In genomic region chr5:33491941-33492340, GRCh38 we compare ENCODE assay signal across 16 cellular contexts. TPM values are rescaled to one million over a fixed set of nuclear protein-coding genes. Genes with fewer than 3 reads are reported as not detected.
DNase-seq lines count a peak whose midpoint lies in the region; ATAC-seq, FAIRE-seq and TF ChIP-seq lines count a peak whose summit lies in the region.
"Had no signal": no experiment of that assay in that cellular context is flagged by ENCODE, and none has a peak within 500 bp of the region (broad histone marks: within the 10 kb centered on the region; RNA-seq: fewer than 3 reads in every experiment).

No MANE protein-coding gene starts in this region.

- peaks cover 6% of the 10 kb centered on the region for H3K36me3 Mint-ChIP-seq in WTC11

- peaks cover 40% of the 10 kb centered on the region for H3K4me1 Mint-ChIP-seq in WTC11

- H3K4me1 ChIP-seq in fibroblast of lung (ENCODE audit: control insufficient read depth, extremely low read depth, insufficient read depth, low read length) = no peaks in the 10 kb centered on the region

- POLR2A ChIA-PET in WTC11 (lab: Charles Lee) = no interaction called here

- H3K27ac Mint-ChIP-seq in WTC11 = no peak overlapping the region

- H3K4me2 ChIP-seq in fibroblast of lung (ENCODE audit: extremely low read depth, insufficient read depth, low read length) = no peak overlapping the region
- H3K4me2 ChIP-seq: BLaER1 treated with 17β-estradiol and CSF1 and Interleukin-3, amounts not matched to agents 10 nM and 100 nM had no signal

- no peak overlapping the region for H2AFZ ChIP-seq in fibroblast of lung (ENCODE audit: low read length)

- no peaks in the 10 kb centered on the region for H4K20me1 ChIP-seq in fibroblast of lung (ENCODE audit: control insufficient read depth, extremely low read depth, insufficient read depth, low read length)
- H4K20me1 ChIP-seq: BLaER1 treated with 17β-estradiol and CSF1 and Interleukin-3, amounts not matched to agents 10 nM and 100 nM had no signal

- no peaks in the 10 kb centered on the region for H3K9me3 ChIP-seq in fibroblast of lung (ENCODE audit: control insufficient read depth, insufficient read depth, low read depth, low read length)

- intact Hi-C loops in left colon (cut with DNase I, micrococcal nuclease) = no loop called here

- H3K4me3 Mint-ChIP-seq in WTC11 = no peak overlapping the region

- TF ChIP-seq CTCF in fibroblast of lung (conservative IDR thresholded peaks at IDR 0.05 in 1 of 2, IDR thresholded peaks at IDR 0.05 in 1 of 2; ENCODE audit: low read depth in 1 of 2, low read length in 2 of 2) = no peak
- no peak for TF ChIP-seq CTCF in WTC11 (IDR thresholded peaks at IDR 0.05)

- H3K4me3 ChIP-seq in fibroblast of lung (replicated peaks in 1 of 4; ENCODE audit: control extremely low read depth in 1 of 4, insufficient read depth in 1 of 4, low read depth in 3 of 4, low read length in 4 of 4) = no peak overlapping the region
- H3K4me3 ChIP-seq: BLaER1 treated with 17β-estradiol and CSF1 and Interleukin-3, amounts not matched to agents 10 nM and 100 nM; SK-N-MC had no signal

- peak; percentile 80 for FAIRE-seq in HTR-8/SVneo (lab: Jason Lieb, UNC)

- H3K36me3 ChIP-seq in fibroblast of lung (ENCODE audit: control insufficient read depth, insufficient read depth, low read length) = no peaks in the 10 kb centered on the region
- H3K36me3 ChIP-seq: BLaER1 treated with 17β-estradiol and CSF1 and Interleukin-3, amounts not matched to agents 10 nM and 100 nM had no signal

- no peak overlapping the region for H3K9ac ChIP-seq in fibroblast of lung (ENCODE audit: insufficient read depth, low read length)
- H3K9ac ChIP-seq: BLaER1 treated with 17β-estradiol and CSF1 and Interleukin-3, amounts not matched to agents 10 nM and 100 nM had no signal

- H3K27me3 ChIP-seq in fibroblast of lung (ENCODE audit: control insufficient read depth, insufficient read depth, low read length) = no peaks in the 10 kb centered on the region
- H3K27me3 ChIP-seq: BLaER1 treated with 17β-estradiol and CSF1 and Interleukin-3, amounts not matched to agents 10 nM and 100 nM had no signal

- DNase-seq in AG08396 (ENCODE audit: low spot score) (peak; percentile 40), HTR-8/SVneo (ENCODE audit: insufficient read length, low spot score) (no peak), fibroblast of lung (ENCODE audit: low read depth in 2 of 2) (peak; percentile 6 to 23), left colon (no peak), WTC11 (ENCODE audit: low spot score) (no peak), epidermal melanocyte (ENCODE audit: insufficient read length, low spot score) (no peak)
- DNase-seq: EL, HCEC 1CT, KG1, NCI-H1048, NCI-H146, NCI-H69 had no signal

- H3K27me3 Mint-ChIP-seq in WTC11 (ENCODE audit: low read depth) = no peaks in the 10 kb centered on the region

- H3K27ac ChIP-seq in fibroblast of lung (ENCODE audit: insufficient read depth, low read length) = no peak overlapping the region
- H3K27ac ChIP-seq: BLaER1 treated with 17β-estradiol and CSF1 and Interleukin-3, amounts not matched to agents 10 nM and 100 nM; SK-N-MC had no signal

- no peaks in the 10 kb centered on the region for H3K79me2 ChIP-seq in fibroblast of lung (ENCODE audit: control insufficient read depth, insufficient read depth, low read length)

- ATAC-seq in left colon (peak; percentile 58), HG03439 (IDR thresholded peaks at IDR 0.05; ENCODE audit: unreplicated experiment) (no peak), WTC11 (no peak), HG02798 (IDR thresholded peaks at IDR 0.05; ENCODE audit: poor library complexity, unreplicated experiment) (no peak)

- peaks cover 20% of the 10 kb centered on the region for H3K9me3 Mint-ChIP-seq in WTC11

- CTCF ChIA-PET in WTC11 (lab: Charles Lee) = no interaction called here

TF ChIP-seq in WTC11, 78 proteins besides CTCF, POLR2A, EP300 and RAD21:
- TF ChIP-seq E2F4 (CRISPR knock-in tag; IDR thresholded peaks at IDR 0.05; ENCODE audit: borderline replicate concordance, low read depth) (no peak), TEAD4 (CRISPR knock-in tag; IDR thresholded peaks at IDR 0.05) (no peak), RORB (CRISPR knock-in tag; IDR thresholded peaks at IDR 0.05) (no peak), ZNF121 (CRISPR knock-in tag; IDR thresholded peaks at IDR 0.05) (no peak), ZNF671 (CRISPR knock-in tag; IDR thresholded peaks at IDR 0.05) (no peak), GRHL2 (CRISPR knock-in tag; IDR thresholded peaks at IDR 0.05; ENCODE audit: insufficient replicate concordance, severe bottlenecking) (no peak), ZBTB43 (CRISPR knock-in tag; IDR thresholded peaks at IDR 0.05) (no peak), ATF2 (CRISPR knock-in tag; IDR thresholded peaks at IDR 0.05; ENCODE audit: borderline replicate concordance, low read depth) (no peak), ATF3 (CRISPR knock-in tag; conservative IDR thresholded peaks at IDR 0.05) (no peak), FOXK1 (CRISPR knock-in tag; IDR thresholded peaks at IDR 0.05) (no peak), NR2C2 (CRISPR knock-in tag; IDR thresholded peaks at IDR 0.05) (no peak), USF1 (CRISPR knock-in tag; IDR thresholded peaks at IDR 0.05) (no peak), MXD4 (CRISPR knock-in tag; IDR thresholded peaks at IDR 0.05; ENCODE audit: borderline replicate concordance) (no peak), ZNF281 (CRISPR knock-in tag; IDR thresholded peaks at IDR 0.05) (no peak), ETV6 (CRISPR knock-in tag; IDR thresholded peaks at IDR 0.05) (no peak)
TF ChIP-seq in WTC11: peak in this region for 0.

RNA-seq across cellular contexts. Expression of gene TARS1, which starts 51.2 kb away (rescaled TPM):
- 285 and 368 TPM in 2 replicates for total RNA-seq in fibroblast of lung
- 130 and 159 TPM in 2 replicates for polyA plus RNA-seq in fibroblast of lung
- 114 and 141 TPM in 2 replicates for polyA plus RNA-seq in fibroblast of lung (2012)
- polyA minus RNA-seq in fibroblast of lung (ENCODE audit: low replicate concordance) = 57.1 and 70.8 TPM in 2 replicates
- 100 to 1,000 TPM; 103 to 163 TPM for total RNA-seq in left colon
- 253 to 304 TPM (median 256 TPM) in 3 replicates for total RNA-seq in WTC11 (2021)

Comparison
In these comparisons a context has a peak if more than half of its experiments do, and no peak if none do; other contexts are left out.
1. DNase-seq: peak in AG08396 (single experiment) and fibroblast of lung (2 of 2); none in HTR-8/SVneo (single experiment), left colon (0 of 2), WTC11 (single experiment) and epidermal melanocyte (single experiment).